ENCODE assay signal across 2 cellular contexts in the genomic region with DNA sequence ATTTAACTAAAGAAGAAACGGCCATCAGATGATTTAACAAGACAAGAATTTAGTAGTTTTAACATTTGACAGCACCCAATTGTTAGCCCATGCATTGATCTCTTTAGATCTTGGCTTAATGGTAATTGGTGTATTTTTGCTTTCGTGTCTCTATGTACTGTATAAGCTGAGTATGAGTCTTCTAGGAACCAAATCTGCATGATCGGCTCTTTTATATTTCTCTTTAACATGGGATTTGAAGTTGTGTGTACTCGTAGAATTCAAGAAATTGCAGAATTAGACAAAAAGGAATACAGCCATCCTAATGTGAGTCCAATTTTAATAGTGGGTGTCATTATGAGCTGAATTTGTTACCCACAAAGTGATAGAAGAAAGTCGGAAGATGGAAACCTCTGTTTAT.
TF ChIP-seq lines count a peak whose summit lies in the region.

No MANE protein-coding gene starts in this region.

TF ChIP-seq in HepG2, 621 proteins besides CTCF, POLR2A, EP300 and RAD21:
- peak; percentile 67 for TF ChIP-seq MAFF (IDR thresholded peaks at IDR 0.05; ENCODE audit: low read depth, low read length)
- no peak for TF ChIP-seq ZNF503 (CRISPR knock-in tag; IDR thresholded peaks at IDR 0.05)
- peak; percentile 58 to 82; a peak in 3 of 4 replicates for TF ChIP-seq MAFK (conservative IDR thresholded peaks at IDR 0.05 in 1 of 2, IDR thresholded peaks at IDR 0.05 in 1 of 2; ENCODE audit: low read length in 2 of 2)
TF ChIP-seq in HepG2: peak in this region for 2.

TF ChIP-seq in IMR-90, 13 proteins besides CTCF, POLR2A, EP300 and RAD21:
- no peak for TF ChIP-seq RFX5 (IDR thresholded peaks at IDR 0.05; ENCODE audit: low read depth, low read length)
- peak; percentile 74 for TF ChIP-seq MAFK (IDR thresholded peaks at IDR 0.05; ENCODE audit: low read depth, low read length)
- TF ChIP-seq SMC3 (IDR thresholded peaks at IDR 0.05; ENCODE audit: low read depth, low read length): no peak
